Comparison of ENCODE assay signal across 8 cellular contexts in genomic region chr9:20640331-20641187, GRCh38. TPM values are rescaled to one million over a fixed set of nuclear protein-coding genes. Genes with fewer than 3 reads are reported as not detected.
DNase-seq lines count a peak whose midpoint lies in the region; ATAC-seq and TF ChIP-seq lines count a peak whose summit lies in the region.

No MANE protein-coding gene starts in this region.

- no peaks in the 10 kb centered on the region for H3K27me3 ChIP-seq in tibial artery
- no peaks in the 10 kb centered on the region for H3K27me3 ChIP-seq in vagina

- no peak overlapping the region for H3K4me3 ChIP-seq in GM12865 (ENCODE audit: low read depth, low read length)
- H3K4me3 ChIP-seq in skeletal muscle cell (ENCODE audit: low read depth, low read length), result no peak overlapping the region
- no peak overlapping the region for H3K4me3 ChIP-seq in tibial artery
- H3K4me3 ChIP-seq in vagina, result no peak overlapping the region

- H3K9me3 ChIP-seq in tibial artery, result no peaks in the 10 kb centered on the region
- H3K9me3 ChIP-seq in vagina, result no peaks in the 10 kb centered on the region

- TF ChIP-seq POLR2A in vagina (IDR thresholded peaks at IDR 0.05), result no peak

- peak; percentile 94 for DNase-seq in GM12865 (ENCODE audit: low read depth)
- peak; percentile 57 for DNase-seq in LHCN-M2 (ENCODE audit: low read depth)
- DNase-seq in activated CD4-positive, alpha-beta T cell treated with anti-CD3 and anti-CD28 coated beads for 1 hour, result peak; percentile 69
- peak; percentile 80 for DNase-seq in cerebellum (ENCODE audit: low spot score)
- DNase-seq in skeletal muscle cell (ENCODE audit: low read depth), result peak; percentile 41
- no peak for DNase-seq in tibial artery
- DNase-seq in vagina (ENCODE audit: extremely low spot score in 2 of 2), result no peak

- H3K36me3 ChIP-seq in tibial artery, result no peaks in the 10 kb centered on the region
- no peaks in the 10 kb centered on the region for H3K36me3 ChIP-seq in vagina

- peak; percentile 84 for ATAC-seq in GM21825 (IDR thresholded peaks at IDR 0.05; ENCODE audit: unreplicated experiment)

- peaks cover 0 to 6% (median 0%) of the 10 kb centered on the region in 4 donors for H3K4me1 ChIP-seq in tibial artery
- H3K4me1 ChIP-seq in vagina, result no peaks in the 10 kb centered on the region

- intact Hi-C loops in tibial artery (cut with DNase I; ENCODE audit: low total_unique reads), result loop anchor here (5.0 kb wide), 1 partner anchor 102 kb away; no protein-coding TSS in a partner anchor
- intact Hi-C loops in vagina (cut with DNase I), result no loop called here

- H3K27ac ChIP-seq in tibial artery, result no peak overlapping the region
- no peak overlapping the region for H3K27ac ChIP-seq in vagina

- TF ChIP-seq CTCF in GM12865 (IDR thresholded peaks at IDR 0.05; ENCODE audit: insufficient read depth, low read depth, low read length, missing control alignments) (no peak), tibial artery (IDR thresholded peaks at IDR 0.05) (no peak), vagina (IDR thresholded peaks at IDR 0.05) (no peak)

RNA-seq across cellular contexts. Expression of gene MLLT3, which starts 18.3 kb away (rescaled TPM):
- total RNA-seq in LHCN-M2 (2014; rRNA removed) (31.3 and 34.0 TPM in 2 replicates), cerebellum (63.4 TPM), vagina (8.8 TPM)
- 7.9 TPM for polyA plus RNA-seq in LHCN-M2 (2012)

RNA-seq across cellular contexts. Expression of gene FOCAD, which starts 43.5 kb away (rescaled TPM):
- 36.0 and 36.8 TPM in 2 replicates for total RNA-seq in LHCN-M2 (2014; rRNA removed)
- 17.0 TPM for polyA plus RNA-seq in LHCN-M2 (2012)
- total RNA-seq in cerebellum, result 97.0 TPM
- total RNA-seq in vagina, result 39.8 TPM

Comparison
In these comparisons a context has a peak if more than half of its experiments do, and no peak if none do; other contexts are left out.
1. DNase-seq: peak in GM12865 (single experiment), LHCN-M2 (single experiment), activated CD4-positive, alpha-beta T cell treated with anti-CD3 and anti-CD28 coated beads for 1 hour (single experiment), cerebellum (single experiment) and skeletal muscle cell (single experiment); none in tibial artery (0 of 2) and vagina (0 of 2).